Comparison of ENCODE assay signal across 8 cellular contexts in genomic region chr15:75368689-75369239, GRCh38. TPM values are rescaled to one million over a fixed set of nuclear protein-coding genes. Genes with fewer than 3 reads are reported as not detected.
DNase-seq lines count a peak whose midpoint lies in the region; TF ChIP-seq lines count a peak whose summit lies in the region.

No MANE protein-coding gene starts in this region.

- H3K4me3 ChIP-seq in MG63 (peak overlapping the region; percentile 92), colonic mucosa (peak overlapping the region; percentile 77), mucosa of rectum (ENCODE audit: low read length in 2 of 2) (peak overlapping the region; percentile 90 to 91)

- H3K9me3 ChIP-seq in MG63 (no peaks in the 10 kb centered on the region), colonic mucosa (no peaks in the 10 kb centered on the region), mucosa of rectum (ENCODE audit: control insufficient read depth in 2 of 2, low read length in 2 of 2) (no peaks in the 10 kb centered on the region)

- DNase-seq in NCI-H446 treated with DMSO at 0.1 percent for 48 hours (lab: John Stamatoyannopoulos, UW) (peak; percentile 8), NCI-H446 (lab: John Stamatoyannopoulos, UW) (no peak), MG63 (no peak), colonic mucosa (no peak), OCI-M1 (lab: John Stamatoyannopoulos, UW) (no peak), HPDE6-E6E7 (ENCODE audit: extremely low spot score) (no peak), SKM-1 (lab: John Stamatoyannopoulos, UW; ENCODE audit: unreplicated experiment) (no peak)

- no peaks in the 10 kb centered on the region for H3K27me3 ChIP-seq in MG63
- no peaks in the 10 kb centered on the region for H3K27me3 ChIP-seq in colonic mucosa
- H3K27me3 ChIP-seq in mucosa of rectum (ENCODE audit: control insufficient read depth in 2 of 2, insufficient read depth in 2 of 2, low read length in 2 of 2): no peaks in the 10 kb centered on the region

- intact Hi-C loops in colonic mucosa (cut with DNase I): loop anchor here (5.0 to 10.0 kb wide), 3 partner anchors 79 to 314 kb away; partner anchors contain the start of genes IMP3 and SNX33

- H3K36me3 ChIP-seq in MG63 (peaks cover 73% of the 10 kb centered on the region), colonic mucosa (peaks cover 18% of the 10 kb centered on the region), mucosa of rectum (ENCODE audit: control insufficient read depth in 2 of 2, insufficient read depth in 2 of 2, low read length in 2 of 2) (peaks cover 34 to 57% of the 10 kb centered on the region in 2 donors)

- H3K9ac ChIP-seq in colonic mucosa (ENCODE audit: low read depth in 2 of 2, low read length in 2 of 2): peak overlapping the region; percentile 92 to 96
- H3K9ac ChIP-seq in mucosa of rectum (ENCODE audit: low read depth in 1 of 2, low read length in 2 of 2): peak overlapping the region; percentile 90 to 96

- no peak for TF ChIP-seq CTCF in colonic mucosa (IDR thresholded peaks at IDR 0.05)

- H3K4me1 ChIP-seq in colonic mucosa (peaks cover 11% of the 10 kb centered on the region), mucosa of rectum (ENCODE audit: control insufficient read depth in 2 of 2, insufficient read depth in 2 of 2, low read length in 2 of 2) (peaks cover 18% of the 10 kb centered on the region in 2 donors)

- H3K27ac ChIP-seq in colonic mucosa (peak overlapping the region; percentile 97), mucosa of rectum (ENCODE audit: low read depth in 2 of 2, low read length in 2 of 2) (peak overlapping the region; percentile 99 to 100)

RNA-seq across cellular contexts. Expression of gene MAN2C1, which starts 0.4 kb away (rescaled TPM):
- total RNA-seq in MG63 (2014; rRNA removed; shearing (Covaris generic); ENCODE audit: low replicate concordance): 57.8 and 91.1 TPM in 2 replicates
- 100 to 1,000 TPM; 115 to 176 TPM for total RNA-seq in colonic mucosa

RNA-seq across cellular contexts. Expression of gene NEIL1, which starts 21.9 kb away (rescaled TPM):
- total RNA-seq in MG63 (2014; rRNA removed; shearing (Covaris generic); ENCODE audit: low replicate concordance): not detected in 2 replicates
- total RNA-seq in colonic mucosa: 10 to 100 TPM; 34.1 to 39.6 TPM

RNA-seq across cellular contexts. Expression of gene COMMD4, which starts 32.9 kb away (rescaled TPM):
- 100 and 144 TPM in 2 replicates for total RNA-seq in MG63 (2014; rRNA removed; shearing (Covaris generic); ENCODE audit: low replicate concordance)
- 100 to 1,000 TPM in 1 of 2 donors, 10 to 100 TPM in 1; 69.8 to 127 TPM for total RNA-seq in colonic mucosa

Comparison
In these comparisons a context has a peak if more than half of its experiments do, and no peak if none do; other contexts are left out.
1. RNA of gene NEIL1, which starts 21.9 kb away (total RNA-seq): 34.1 to 39.6 TPM in colonic mucosa; not detected in MG63; every median in the first group is over 10 times any median in the second.
2. Peak in every context shown above with its lines, with median percentiles within 50 percentile points of each other: H3K4me3 ChIP-seq.